22 cellular contexts compared by ENCODE assay signal in genomic region chr12:43305065-43305464, GRCh38.
DNase-seq lines count a peak whose midpoint lies in the region; ATAC-seq, FAIRE-seq and TF ChIP-seq lines count a peak whose summit lies in the region.
"Had no signal": no experiment of that assay in that cellular context is flagged by ENCODE, and none has a peak within 500 bp of the region (broad histone marks: within the 10 kb centered on the region; RNA-seq: fewer than 3 reads in every experiment).

No MANE protein-coding gene starts in this region.

- in situ Hi-C loops in IMR-90 (cut with MboI; ENCODE audit: low sequenced_read_pairs): no loop called here

- H3K14ac ChIP-seq in IMR-90 (replicated peaks; ENCODE audit: low read depth, low read length): peak overlapping the region; percentile 74; the same call in 1 of the 2 replicates

- CTCF ChIA-PET in activated naive CD4-positive, alpha-beta T cell treated with anti-CD3 and anti-CD28 coated beads, Interleukin-2, amount 10 ng/mL, durations not matched to agents 7 days and 5 days (lab: Charles Lee): no interaction called here
- CTCF ChIA-PET in IMR-90 (lab: Yijun Ruan, JAX): no interaction called here

- peaks cover 12% of the 10 kb centered on the region; the same call in 1 of the 2 replicates for H3K4me1 ChIP-seq in IMR-90 (ENCODE audit: control insufficient read depth, insufficient read depth, low read length)
- H3K4me1 ChIP-seq: BE2C had no signal

- H3K9me1 ChIP-seq in IMR-90 (ENCODE audit: insufficient read depth, low read length): peaks cover 5% of the 10 kb centered on the region; the same call in 1 of the 2 replicates

- no peaks in the 10 kb centered on the region for H3K9me3 Mint-ChIP-seq in activated naive CD4-positive, alpha-beta T cell treated with anti-CD3 and anti-CD28 coated beads, Interleukin-2, amount 50 U/mL, for 24 hours
- peaks cover 4% of the 10 kb centered on the region for H3K9me3 Mint-ChIP-seq in activated naive CD4-positive, alpha-beta T cell treated with anti-CD3 and anti-CD28 coated beads, Interleukin-2, amount 10 ng/mL, durations not matched to agents 7 days and 5 days

- no peak for TF ChIP-seq RAD21 in IMR-90 (IDR thresholded peaks at IDR 0.05; ENCODE audit: low read length)

- no peak for DNase-seq in activated naive CD4-positive, alpha-beta T cell treated with anti-CD3 and anti-CD28 coated beads, Interleukin-2, amount 10 ng/mL, durations not matched to agents 7 days and 5 days
- DNase-seq in IMR-90 (no peak), epithelial cell of prostate (ENCODE audit: low read depth, low spot score) (no peak), NCI-H510A (lab: John Stamatoyannopoulos, UW) (no peak), cerebellar nuclear complex (lab: John Stamatoyannopoulos, UW) (no peak), frontal cortex (ENCODE audit: low spot score in 2 of 2) (no peak)
- DNase-seq: BE2C; CD4-positive, alpha-beta T cell; CD8-positive, alpha-beta memory T cell; DMS 273 treated with DMSO at 0.1 percent for 48 hours; DMS79; EL; GDM1; GOT3 had no signal

- no TSS peak for BruUV-seq in IMR-90 (replicated peaks; lab: Mats Ljungman, UMichigan)

- H3K23ac ChIP-seq in IMR-90 (ENCODE audit: low read depth, low read length): peak overlapping the region; percentile 59; the same call in 1 of the 2 replicates

- H2AK5ac ChIP-seq in IMR-90 (ENCODE audit: low read depth, low read length): peak overlapping the region; percentile 97

- no peak for TF ChIP-seq CTCF in IMR-90 (conservative IDR thresholded peaks at IDR 0.05; ENCODE audit: low read depth, low read length)

- peaks cover 3% of the 10 kb centered on the region for H3K9me3 ChIP-seq in IMR-90 (ENCODE audit: control insufficient read depth, insufficient read depth, low read length)
- H3K9me3 ChIP-seq: BE2C; BLaER1 treated with 17β-estradiol and CSF1 and Interleukin-3, amounts not matched to agents 10 nM and 100 nM; HAP-1 had no signal

- POLR2A ChIA-PET in IMR-90 (lab: Charles Lee; ENCODE audit: unreplicated experiment): no interaction called here

- peak overlapping the region; percentile 97; the same call in 1 of the 2 replicates for H3K18ac ChIP-seq in IMR-90 (ENCODE audit: low read depth, low read length)

- intact Hi-C loops in IMR-90 (cut with micrococcal nuclease): no loop called here

- H3K56ac ChIP-seq in IMR-90 (ENCODE audit: extremely low read depth, insufficient read depth, low read length): no peak overlapping the region; the same call in 1 of the 2 replicates

- H2BK5ac ChIP-seq in IMR-90 (ENCODE audit: low read depth, low read length, poor library complexity, severe bottlenecking): peak overlapping the region; percentile 97

- peak overlapping the region; percentile 85 for H2BK15ac ChIP-seq in IMR-90 (ENCODE audit: low read depth, low read length)

- peak overlapping the region; percentile 83; the same call in 1 of the 2 replicates for H4K5ac ChIP-seq in IMR-90 (ENCODE audit: low read depth, low read length)

- no peak overlapping the region for H2AFZ ChIP-seq in IMR-90 (replicated peaks; ENCODE audit: low read length, poor library complexity)

- dilution Hi-C loops in IMR-90 (cut with HindIII; ENCODE audit: low sequenced_read_pairs, unreplicated experiment): no loop called here

- no peaks in the 10 kb centered on the region for H3K4me1 Mint-ChIP-seq in activated naive CD4-positive, alpha-beta T cell treated with anti-CD3 and anti-CD28 coated beads, Interleukin-2, amount 50 U/mL, for 24 hours
- H3K4me1 Mint-ChIP-seq in activated naive CD4-positive, alpha-beta T cell treated with anti-CD3 and anti-CD28 coated beads, Interleukin-2, amount 10 ng/mL, durations not matched to agents 7 days and 5 days: no peaks in the 10 kb centered on the region
- H3K4me1 Mint-ChIP-seq: CD8-positive, alpha-beta memory T cell had no signal

- H3K4me3 Mint-ChIP-seq in activated naive CD4-positive, alpha-beta T cell treated with anti-CD3 and anti-CD28 coated beads, Interleukin-2, amount 50 U/mL, for 24 hours: no peak overlapping the region
- no peak overlapping the region for H3K4me3 Mint-ChIP-seq in activated naive CD4-positive, alpha-beta T cell treated with anti-CD3 and anti-CD28 coated beads, Interleukin-2, amount 10 ng/mL, durations not matched to agents 7 days and 5 days
- H3K4me3 Mint-ChIP-seq: CD14-positive monocyte; CD4-positive, alpha-beta T cell; CD8-positive, alpha-beta memory T cell had no signal

- H3K36me3 ChIP-seq in IMR-90 (ENCODE audit: control insufficient read depth, insufficient read depth, low read length): no peaks in the 10 kb centered on the region
- H3K36me3 ChIP-seq: BE2C; BLaER1 treated with 17β-estradiol and CSF1 and Interleukin-3, amounts not matched to agents 10 nM and 100 nM; HAP-1 had no signal

- H3K36me3 Mint-ChIP-seq in activated naive CD4-positive, alpha-beta T cell treated with anti-CD3 and anti-CD28 coated beads, Interleukin-2, amount 50 U/mL, for 24 hours: no peaks in the 10 kb centered on the region
- no peaks in the 10 kb centered on the region for H3K36me3 Mint-ChIP-seq in activated naive CD4-positive, alpha-beta T cell treated with anti-CD3 and anti-CD28 coated beads, Interleukin-2, amount 10 ng/mL, durations not matched to agents 7 days and 5 days
- H3K36me3 Mint-ChIP-seq: CD14-positive monocyte; CD8-positive, alpha-beta memory T cell had no signal

- H4K91ac ChIP-seq in IMR-90 (ENCODE audit: insufficient read depth, low read depth, low read length): peak overlapping the region; percentile 86; the same call in 1 of the 2 replicates

- H2AK9ac ChIP-seq in IMR-90 (replicated peaks; ENCODE audit: low read depth, low read length, poor library complexity): peak overlapping the region; percentile 77

- no peaks in the 10 kb centered on the region; a peak in 1 of 4 replicates for H3K79me1 ChIP-seq in IMR-90 (ENCODE audit: low read depth in 1 of 2, low read length in 2 of 2)

- H3K4ac ChIP-seq in IMR-90 (ENCODE audit: low read depth, low read length): peak overlapping the region; percentile 94

- TF ChIP-seq POLR2A in IMR-90 (IDR thresholded peaks at IDR 0.05; ENCODE audit: low read depth, low read length): no peak

- H4K8ac ChIP-seq in IMR-90 (ENCODE audit: low read depth in 2 of 2, low read length in 2 of 2): peak overlapping the region; percentile 61 to 85

- H3K4me3 ChIP-seq in IMR-90 (ENCODE audit: insufficient read depth, low read depth, low read length): no peak overlapping the region
- H3K4me3 ChIP-seq: BLaER1 treated with 17β-estradiol and CSF1 and Interleukin-3, amounts not matched to agents 10 nM and 100 nM; GM12878; HAP-1 had no signal

- no peak overlapping the region for H3K9ac ChIP-seq in IMR-90 (ENCODE audit: low read depth, low read length)
- H3K9ac ChIP-seq: BLaER1 treated with 17β-estradiol and CSF1 and Interleukin-3, amounts not matched to agents 10 nM and 100 nM had no signal

- no CpG with 5 or more reads among the region's 2 CpGs for WGBS in IMR-90 (ENCODE audit: extremely low coverage in 2 of 2, insufficient read length in 1 of 2), 2 experiments

- no peaks in the 10 kb centered on the region for H4K20me1 ChIP-seq in IMR-90 (ENCODE audit: insufficient read depth, low read length)
- H4K20me1 ChIP-seq: BLaER1 treated with 17β-estradiol and CSF1 and Interleukin-3, amounts not matched to agents 10 nM and 100 nM had no signal

- H3K27me3 ChIP-seq in IMR-90 (ENCODE audit: control insufficient read depth, insufficient read depth, low read length): no peaks in the 10 kb centered on the region
- H3K27me3 ChIP-seq: BE2C; BLaER1 treated with 17β-estradiol and CSF1 and Interleukin-3, amounts not matched to agents 10 nM and 100 nM had no signal

- peak overlapping the region; percentile 99 for H2BK20ac ChIP-seq in IMR-90 (ENCODE audit: low read depth, low read length)

- peak overlapping the region; percentile 53 for H3K27ac Mint-ChIP-seq in activated naive CD4-positive, alpha-beta T cell treated with anti-CD3 and anti-CD28 coated beads, Interleukin-2, amount 50 U/mL, for 24 hours
- no peak overlapping the region for H3K27ac Mint-ChIP-seq in activated naive CD4-positive, alpha-beta T cell treated with anti-CD3 and anti-CD28 coated beads, Interleukin-2, amount 10 ng/mL, durations not matched to agents 7 days and 5 days
- H3K27ac Mint-ChIP-seq: CD14-positive monocyte; CD4-positive, alpha-beta T cell; CD8-positive, alpha-beta memory T cell had no signal

- no peak for ATAC-seq in IMR-90 (ENCODE audit: low read depth)
- ATAC-seq: GM12878 had no signal

- no peaks in the 10 kb centered on the region for H3K27me3 Mint-ChIP-seq in activated naive CD4-positive, alpha-beta T cell treated with anti-CD3 and anti-CD28 coated beads, Interleukin-2, amount 50 U/mL, for 24 hours
- no peaks in the 10 kb centered on the region for H3K27me3 Mint-ChIP-seq in activated naive CD4-positive, alpha-beta T cell treated with anti-CD3 and anti-CD28 coated beads, Interleukin-2, amount 10 ng/mL, durations not matched to agents 7 days and 5 days
- H3K27me3 Mint-ChIP-seq: CD4-positive, alpha-beta T cell; CD8-positive, alpha-beta memory T cell had no signal

- H3K27ac ChIP-seq in IMR-90 (ENCODE audit: insufficient read depth, low read length) (peak overlapping the region; percentile 46; the same call in 1 of the 2 replicates), epithelial cell of prostate (peak overlapping the region; percentile 74)
- H3K27ac ChIP-seq: 22Rv1; BLaER1 treated with 17β-estradiol and CSF1 and Interleukin-3, amounts not matched to agents 10 nM and 100 nM had no signal

- no peak for FAIRE-seq in frontal cortex (lab: Jason Lieb, UNC)
- FAIRE-seq: A204.1, D721Med, GM12878 had no signal

- no peak overlapping the region for H3K4me2 ChIP-seq in IMR-90 (ENCODE audit: low read depth, low read length)
- H3K4me2 ChIP-seq: BLaER1 treated with 17β-estradiol and CSF1 and Interleukin-3, amounts not matched to agents 10 nM and 100 nM had no signal

- H2BK120ac ChIP-seq in IMR-90 (ENCODE audit: low read depth, low read length): peak overlapping the region; percentile 97

TF ChIP-seq in IMR-90, 13 proteins besides CTCF, POLR2A, EP300 and RAD21 (continues in another document):
- TF ChIP-seq CHD1 (IDR thresholded peaks at IDR 0.05; ENCODE audit: low read depth, low read length) (no peak), NFE2L2 (IDR thresholded peaks at IDR 0.05; ENCODE audit: low read depth, low read length) (no peak), FOS (IDR thresholded peaks at IDR 0.05; ENCODE audit: low read depth, low read length) (no peak), MAZ (IDR thresholded peaks at IDR 0.05; ENCODE audit: borderline replicate concordance, low read depth, low read length) (no peak), RFX5 (IDR thresholded peaks at IDR 0.05; ENCODE audit: low read depth, low read length) (no peak), ELK1 (IDR thresholded peaks at IDR 0.05; ENCODE audit: borderline replicate concordance, low read depth, low read length) (no peak)
